In the genomic region with DNA sequence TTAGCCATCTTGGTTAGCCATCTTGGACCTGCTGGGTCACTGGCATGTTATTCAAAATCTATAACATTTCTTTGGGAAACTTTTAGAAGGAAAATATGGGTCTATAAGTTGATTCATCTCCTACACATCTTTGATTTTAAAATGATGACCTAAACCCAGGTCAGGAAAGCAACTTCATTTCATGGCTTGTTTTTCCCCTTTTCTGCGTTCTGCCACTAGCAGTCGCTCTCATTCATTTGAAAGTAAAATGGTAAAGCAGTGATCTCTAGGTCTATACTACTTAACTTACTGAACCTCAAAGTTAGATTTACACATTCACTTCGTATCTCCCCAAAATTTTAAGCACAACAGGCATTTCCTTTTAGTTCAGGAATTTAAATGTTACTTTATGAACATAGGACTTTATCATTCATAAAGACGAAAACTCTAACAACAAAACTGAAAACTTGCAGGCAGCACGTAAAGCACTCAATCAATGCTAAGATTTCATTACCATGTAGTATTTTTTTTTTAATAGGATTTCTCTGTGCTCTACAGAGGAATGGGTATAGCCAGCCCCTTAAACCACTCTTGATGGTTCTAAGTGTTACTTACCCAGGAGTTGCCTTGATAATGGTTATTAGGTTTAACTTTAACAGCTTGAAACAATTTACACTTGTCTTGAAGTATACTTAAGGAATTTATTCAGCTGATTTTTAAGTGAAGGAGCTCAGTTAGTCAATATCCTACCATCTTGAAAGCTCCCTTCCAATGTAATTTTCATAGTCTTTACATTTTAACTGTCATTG, we compare ENCODE assay signal across 19 cellular contexts.
DNase-seq lines count a peak whose midpoint lies in the region; FAIRE-seq and TF ChIP-seq lines count a peak whose summit lies in the region.
"Had no signal": no experiment of that assay in that cellular context is flagged by ENCODE, and none has a peak within 500 bp of the region (broad histone marks: within the 10 kb centered on the region; RNA-seq: fewer than 3 reads in every experiment).

No MANE protein-coding gene starts in this region.

- no peaks in the 10 kb centered on the region for H3K27me3 Mint-ChIP-seq in activated naive CD4-positive, alpha-beta T cell treated with anti-CD3 and anti-CD28 coated beads, Interleukin-2, amount 50 U/mL, for 24 hours
- H3K27me3 Mint-ChIP-seq in activated T-helper 2 cell treated with anti-CD3 and anti-CD28 coated beads, Interferon-gamma antibody, Interleukin-2, Interleukin-4, amounts not matched to agents 10 μg/mL and 5 μg/mL and 100 μg/mL, durations not matched to agents 14 hours and 24 hours and 36 hours (ENCODE audit: low read depth): no peaks in the 10 kb centered on the region

- no peaks in the 10 kb centered on the region for H3K9me3 Mint-ChIP-seq in activated naive CD4-positive, alpha-beta T cell treated with anti-CD3 and anti-CD28 coated beads, Interleukin-2, amount 50 U/mL, for 24 hours
- H3K9me3 Mint-ChIP-seq in activated T-helper 2 cell treated with anti-CD3 and anti-CD28 coated beads, Interferon-gamma antibody, Interleukin-2, Interleukin-4, amounts not matched to agents 10 μg/mL and 5 μg/mL and 100 μg/mL, durations not matched to agents 14 hours and 24 hours and 36 hours: no peaks in the 10 kb centered on the region
- H3K9me3 Mint-ChIP-seq: activated naive CD4-positive, alpha-beta T cell treated with anti-CD3 and anti-CD28 coated beads, Interleukin-2, amount 50 U/mL, for 72 hours had no signal

- H3K4me2 ChIP-seq in osteoblast (ENCODE audit: insufficient read depth, low read length): no peak overlapping the region
- H3K4me2 ChIP-seq: SK-N-SH had no signal

- DNase-seq in activated naive CD4-positive, alpha-beta T cell treated with anti-CD3 and anti-CD28 coated beads, Interleukin-2, amount 50 U/mL, for 16 hours: no peak
- DNase-seq in NCI-H2227 treated with DMSO at 0.1 percent for 48 hours (lab: John Stamatoyannopoulos, UW) (peak; percentile 60), bronchial epithelial cell (ENCODE audit: low read depth) (no peak), osteoblast (ENCODE audit: insufficient read length, low spot score, missing footprints) (no peak), prostate gland (ENCODE audit: low spot score) (no peak), NCI-H1092 treated with DMSO at 0.1 percent for 48 hours (lab: John Stamatoyannopoulos, UW) (no peak)
- no peak for DNase-seq in activated T-helper 2 cell treated with anti-CD3 and anti-CD28 coated beads, Interferon-gamma antibody, Interleukin-2, Interleukin-4, amounts not matched to agents 10 μg/mL and 5 μg/mL and 100 μg/mL, durations not matched to agents 14 hours and 24 hours and 36 hours (ENCODE audit: low spot score)
- DNase-seq: activated T-cell treated with anti-CD3 and anti-CD28 coated beads for 4 hours; effector memory CD4-positive, alpha-beta T cell; KG1; NCI-H1105; NCI-H2171; NCI-H774; SK-N-SH; stimulated activated naive CD4-positive, alpha-beta T cell treated with Interleukin-2 at 50 U/mL for 16 hours; trophoblast cell had no signal

- peaks cover 17% of the 10 kb centered on the region for H3K36me3 Mint-ChIP-seq in activated naive CD4-positive, alpha-beta T cell treated with anti-CD3 and anti-CD28 coated beads, Interleukin-2, amount 50 U/mL, for 24 hours
- peaks cover 48% of the 10 kb centered on the region for H3K36me3 Mint-ChIP-seq in activated T-helper 2 cell treated with anti-CD3 and anti-CD28 coated beads, Interferon-gamma antibody, Interleukin-2, Interleukin-4, amounts not matched to agents 10 μg/mL and 5 μg/mL and 100 μg/mL, durations not matched to agents 14 hours and 24 hours and 36 hours (ENCODE audit: low read depth)

- H2AFZ ChIP-seq in osteoblast (ENCODE audit: low read length): no peak overlapping the region

- no peaks in the 10 kb centered on the region for H3K9me3 ChIP-seq in osteoblast (ENCODE audit: low read depth, low read length)
- H3K9me3 ChIP-seq in prostate gland: no peaks in the 10 kb centered on the region
- H3K9me3 ChIP-seq: SK-N-SH had no signal

- peak; percentile 3 for TF ChIP-seq CTCF in bronchial epithelial cell (IDR thresholded peaks at IDR 0.05; ENCODE audit: insufficient read depth, low read length, severe bottlenecking)
- peak; percentile 17 for TF ChIP-seq CTCF in osteoblast (IDR thresholded peaks at IDR 0.05; ENCODE audit: extremely low read depth, low read depth, low read length)
- TF ChIP-seq CTCF in prostate gland (IDR thresholded peaks at IDR 0.05): no peak

- H3K27ac ChIP-seq in osteoblast (ENCODE audit: low read depth, low read length) (no peak overlapping the region), prostate gland (no peak overlapping the region)

- no peaks in the 10 kb centered on the region for H3K79me2 ChIP-seq in osteoblast (ENCODE audit: insufficient read depth, low read length)

- H3K4me1 ChIP-seq in osteoblast (ENCODE audit: insufficient read depth, low read length): no peaks in the 10 kb centered on the region
- H3K4me1 ChIP-seq in prostate gland (replicated peaks): no peaks in the 10 kb centered on the region

- peaks cover 12% of the 10 kb centered on the region for H3K4me1 Mint-ChIP-seq in activated naive CD4-positive, alpha-beta T cell treated with anti-CD3 and anti-CD28 coated beads, Interleukin-2, amount 50 U/mL, for 24 hours
- H3K4me1 Mint-ChIP-seq in activated T-helper 2 cell treated with anti-CD3 and anti-CD28 coated beads, Interferon-gamma antibody, Interleukin-2, Interleukin-4, amounts not matched to agents 10 μg/mL and 5 μg/mL and 100 μg/mL, durations not matched to agents 14 hours and 24 hours and 36 hours (ENCODE audit: low read depth): peaks cover 3% of the 10 kb centered on the region

- TF ChIP-seq POLR2A in prostate gland (IDR thresholded peaks at IDR 0.05): no peak

- no peak for FAIRE-seq in bronchial epithelial cell (lab: Jason Lieb, UNC)
- FAIRE-seq: RCC 7860 had no signal

- H4K20me1 ChIP-seq in osteoblast (ENCODE audit: insufficient read depth, low read length): no peaks in the 10 kb centered on the region

- no peak overlapping the region for H3K4me3 Mint-ChIP-seq in activated naive CD4-positive, alpha-beta T cell treated with anti-CD3 and anti-CD28 coated beads, Interleukin-2, amount 50 U/mL, for 24 hours
- H3K4me3 Mint-ChIP-seq in activated T-helper 2 cell treated with anti-CD3 and anti-CD28 coated beads, Interferon-gamma antibody, Interleukin-2, Interleukin-4, amounts not matched to agents 10 μg/mL and 5 μg/mL and 100 μg/mL, durations not matched to agents 14 hours and 24 hours and 36 hours (ENCODE audit: low read depth): no peak overlapping the region

- H3K27ac Mint-ChIP-seq in activated naive CD4-positive, alpha-beta T cell treated with anti-CD3 and anti-CD28 coated beads, Interleukin-2, amount 50 U/mL, for 24 hours: peak overlapping the region; percentile 35
- H3K27ac Mint-ChIP-seq in activated T-helper 2 cell treated with anti-CD3 and anti-CD28 coated beads, Interferon-gamma antibody, Interleukin-2, Interleukin-4, amounts not matched to agents 10 μg/mL and 5 μg/mL and 100 μg/mL, durations not matched to agents 14 hours and 24 hours and 36 hours: no peak overlapping the region
- H3K27ac Mint-ChIP-seq: activated naive CD4-positive, alpha-beta T cell treated with anti-CD3 and anti-CD28 coated beads, Interleukin-2, amount 50 U/mL, for 72 hours had no signal

- H3K4me3 ChIP-seq in bronchial epithelial cell (ENCODE audit: low read depth, low read length) (no peak overlapping the region), osteoblast (ENCODE audit: insufficient read depth, low read length) (no peak overlapping the region), prostate gland (no peak overlapping the region)

- intact Hi-C loops in prostate gland (cut with DNase I): no loop called here
- intact Hi-C loops in activated T-helper 2 cell treated with anti-CD3 and anti-CD28 coated beads, Interferon-gamma antibody, Interleukin-2, Interleukin-4, amounts not matched to agents 10 μg/mL and 5 μg/mL and 100 μg/mL, durations not matched to agents 14 hours and 24 hours and 36 hours (cut with micrococcal nuclease): no loop called here

- peaks cover 5% of the 10 kb centered on the region for H3K36me3 ChIP-seq in bronchial epithelial cell (ENCODE audit: control insufficient read depth, insufficient read depth, low read length)
- peaks cover 32% of the 10 kb centered on the region for H3K36me3 ChIP-seq in osteoblast (ENCODE audit: insufficient read depth, low read length)
- no peaks in the 10 kb centered on the region for H3K36me3 ChIP-seq in prostate gland

- H3K27me3 ChIP-seq in bronchial epithelial cell (ENCODE audit: control insufficient read depth, insufficient read depth, low read length) (no peaks in the 10 kb centered on the region), osteoblast (ENCODE audit: insufficient read depth, low read length) (no peaks in the 10 kb centered on the region), prostate gland (replicated peaks; ENCODE audit: insufficient read depth) (no peaks in the 10 kb centered on the region)

- 95% methylated on average over 5 of the region's 5 CpGs for WGBS in prostate gland

Comparison
In these comparisons a context has a peak if more than half of its experiments do, and no peak if none do; other contexts are left out.
1. CTCF ChIP-seq: peak in bronchial epithelial cell (single experiment) and osteoblast (single experiment); none in prostate gland (0 of 4).